8 cellular contexts compared by ENCODE assay signal in genomic region chr12:57519758-57520007, GRCh38. TPM values are rescaled to one million over a fixed set of nuclear protein-coding genes. Genes with fewer than 3 reads are reported as not detected.
DNase-seq lines count a peak whose midpoint lies in the region; ATAC-seq and TF ChIP-seq lines count a peak whose summit lies in the region.

No MANE protein-coding gene starts in this region.

- H3K4me3 ChIP-seq in DND-41 (ENCODE audit: low read depth in 1 of 2, low read length in 2 of 2), result peak overlapping the region; percentile 86 to 91
- H3K4me3 ChIP-seq in PC-3 (ENCODE audit: low read length), result peak overlapping the region; percentile 96
- peak overlapping the region; percentile 80 for H3K4me3 ChIP-seq in coronary artery

- in situ Hi-C loops in GM13976 (cut with MboI; ENCODE audit: low sequenced_read_pairs, unreplicated experiment), result no loop called here

- no peaks in the 10 kb centered on the region for H3K9me3 ChIP-seq in DND-41 (ENCODE audit: insufficient read depth, low read length, severe bottlenecking)
- H3K9me3 ChIP-seq in PC-3 (ENCODE audit: low read length), result no peaks in the 10 kb centered on the region

- H3K4me2 ChIP-seq in DND-41 (ENCODE audit: insufficient read depth, low read length), result peak overlapping the region; percentile 68
- H3K4me2 ChIP-seq in PC-3 (ENCODE audit: low read length), result peak overlapping the region; percentile 98

- DNase-seq in DND-41 (peak; percentile 50), PC-3 (no peak), coronary artery (ENCODE audit: low spot score) (no peak), natural killer cell (no peak), GM13976 (ENCODE audit: low spot score) (no peak), putamen (ENCODE audit: low spot score) (no peak), DMS114 treated with DMSO at 0.1 percent for 48 hours (lab: John Stamatoyannopoulos, UW; ENCODE audit: unreplicated experiment) (no peak)

- peak overlapping the region; percentile 97 for H3K9ac ChIP-seq in DND-41 (ENCODE audit: low read depth, low read length)
- H3K9ac ChIP-seq in PC-3 (ENCODE audit: low read length), result peak overlapping the region; percentile 94

- peaks cover 7% of the 10 kb centered on the region for H3K36me3 Mint-ChIP-seq in natural killer cell

- TF ChIP-seq CTCF in DND-41 (IDR thresholded peaks at IDR 0.05; ENCODE audit: borderline replicate concordance, extremely low read depth, low read length, poor library complexity, severe bottlenecking) (no peak), PC-3 (conservative IDR thresholded peaks at IDR 0.05; ENCODE audit: low read depth, low read length) (no peak), coronary artery (IDR thresholded peaks at IDR 0.05) (no peak), natural killer cell (IDR thresholded peaks at IDR 0.05) (no peak), GM13976 (IDR thresholded peaks at IDR 0.05; ENCODE audit: borderline replicate concordance, control extremely low read depth, extremely low read depth, insufficient read depth, missing control alignments) (no peak)

- peaks cover 61% of the 10 kb centered on the region for H4K20me1 ChIP-seq in DND-41 (ENCODE audit: insufficient read depth, low read length)
- H4K20me1 ChIP-seq in PC-3 (ENCODE audit: low read length), result peaks cover 28% of the 10 kb centered on the region

- no peaks in the 10 kb centered on the region for H3F3A ChIP-seq in PC-3 (ENCODE audit: low read length, unreplicated experiment)

- H3K4me1 ChIP-seq in DND-41 (ENCODE audit: insufficient read depth, low read length), result peaks cover 59% of the 10 kb centered on the region
- peaks cover 44% of the 10 kb centered on the region for H3K4me1 ChIP-seq in PC-3 (ENCODE audit: insufficient read depth, low read length)

- H3K27ac ChIP-seq in DND-41 (ENCODE audit: low read length) (peak overlapping the region; percentile 99), PC-3 (ENCODE audit: low read length) (peak overlapping the region; percentile 82), coronary artery (peak overlapping the region; percentile 98 to 99)

- ATAC-seq in DND-41 (ENCODE audit: insufficient read depth, low read depth) (0 out of 3 replicates have a peak, but pooled peaks have one; percentile 1), PC-3 (no peak), natural killer cell (no peak), HG03521 (IDR thresholded peaks at IDR 0.05; ENCODE audit: unreplicated experiment) (no peak)

- H3K9me2 ChIP-seq in PC-3 (replicated peaks; ENCODE audit: low read length), result no peaks in the 10 kb centered on the region

- CTCF ChIA-PET in PC-3 (lab: Charles Lee), result no interaction called here

- POLR2A ChIA-PET in PC-3 (lab: Charles Lee; ENCODE audit: unreplicated experiment), result no interaction called here

- intact Hi-C loops in PC-3 (cut with micrococcal nuclease), result no loop called here
- intact Hi-C loops in natural killer cell (cut with micrococcal nuclease), result loop anchor here (1.0 to 5.0 kb wide), 3 partner anchors 40 to 233 kb away; partner anchors contain the start of genes ARHGAP9, CDK4 and OS9

- H3K4me1 Mint-ChIP-seq in natural killer cell, result peaks cover 38 to 74% of the 10 kb centered on the region in 2 donors

- H3K27me3 ChIP-seq in DND-41 (ENCODE audit: insufficient read depth, low read length, poor library complexity) (no peaks in the 10 kb centered on the region), PC-3 (ENCODE audit: low read length) (no peaks in the 10 kb centered on the region)

- H3K9me3 Mint-ChIP-seq in natural killer cell, result no peaks in the 10 kb centered on the region

- H3K4me3 Mint-ChIP-seq in natural killer cell, result peak overlapping the region; percentile 97

- H3K79me2 ChIP-seq in DND-41 (ENCODE audit: insufficient read depth, low read length) (peaks cover 63% of the 10 kb centered on the region), PC-3 (ENCODE audit: low read length) (peaks cover 52% of the 10 kb centered on the region)

- H3K27ac Mint-ChIP-seq in natural killer cell, result peak overlapping the region; percentile 99

- H2AFZ ChIP-seq in DND-41 (ENCODE audit: low read depth, low read length) (no peak overlapping the region), PC-3 (ENCODE audit: low read length) (no peak overlapping the region)

- no peaks in the 10 kb centered on the region for H3K27me3 Mint-ChIP-seq in natural killer cell (ENCODE audit: low read depth in 2 of 2)

- H3K36me3 ChIP-seq in DND-41 (ENCODE audit: insufficient read depth, low read length), result peaks cover 69% of the 10 kb centered on the region
- H3K36me3 ChIP-seq in PC-3 (ENCODE audit: low read depth, low read length), result peaks cover 38% of the 10 kb centered on the region

- BruUV-seq in PC-3 (replicated peaks; lab: Mats Ljungman, UMichigan), result no TSS peak

RNA-seq across cellular contexts. Expression of gene DDIT3, which starts 0.6 kb away (rescaled TPM):
- 27.4 and 33.1 TPM in 2 replicates for total RNA-seq in PC-3 (2014; rRNA removed)
- 100 to 1,000 TPM; 117 to 318 (median 182) TPM for total RNA-seq in natural killer cell

RNA-seq across cellular contexts. Expression of gene MBD6, which starts 2.9 kb away (rescaled TPM):
- total RNA-seq in PC-3 (2014; rRNA removed) (13.1 and 13.2 TPM in 2 replicates), natural killer cell (100 to 1,000 TPM; 130 to 142 (median 139) TPM)

RNA-seq across cellular contexts. Expression of gene DCTN2, which starts 27.3 kb away (rescaled TPM):
- total RNA-seq in PC-3 (2014; rRNA removed) (88.5 and 96.4 TPM in 2 replicates), natural killer cell (10 to 100 TPM; 65.5 to 76.5 (median 71.8) TPM)

RNA-seq across cellular contexts. Expression of gene KIF5A, which starts 30.2 kb away (rescaled TPM):
- total RNA-seq in PC-3 (2014; rRNA removed), result not detected in 2 replicates
- total RNA-seq in natural killer cell, result under 1 TPM; 0.09 to 0.40 (median 0.16) TPM

RNA-seq across cellular contexts. Expression of gene MARS1, which starts 31.8 kb away (rescaled TPM):
- total RNA-seq in PC-3 (2014; rRNA removed) (209 and 210 TPM in 2 replicates), natural killer cell (100 to 1,000 TPM; 200 to 237 (median 218) TPM)
